Comparison of ENCODE assay signal across 9 cellular contexts in genomic region chr12:40226652-40227051, GRCh38. TPM values are rescaled to one million over a fixed set of nuclear protein-coding genes. Genes with fewer than 3 reads are reported as not detected.
DNase-seq lines count a peak whose midpoint lies in the region; ATAC-seq and TF ChIP-seq lines count a peak whose summit lies in the region.
"Had no signal": no experiment of that assay in that cellular context is flagged by ENCODE, and none has a peak within 500 bp of the region (broad histone marks: within the 10 kb centered on the region; RNA-seq: fewer than 3 reads in every experiment).

No MANE protein-coding gene starts in this region.

- peaks cover 0 to 2% (median 0%) of the 10 kb centered on the region in 5 donors for H3K36me3 ChIP-seq in subcutaneous abdominal adipose tissue (ENCODE audit: control insufficient read depth in 5 of 5, insufficient read depth in 5 of 5, low read length in 5 of 5)

- H3K27me3 Mint-ChIP-seq in activated CD8-positive, alpha-beta T cell treated with anti-CD3 and anti-CD28 coated beads, Interleukin-2, amount 10 ng/mL, durations not matched to agents 7 days and 5 days (ENCODE audit: low read depth), result peaks cover 38% of the 10 kb centered on the region
- H3K27me3 Mint-ChIP-seq in endothelial cell (ENCODE audit: unreplicated experiment), result peaks cover 5% of the 10 kb centered on the region

- no peaks in the 10 kb centered on the region for H3K27me3 ChIP-seq in subcutaneous abdominal adipose tissue (ENCODE audit: control insufficient read depth in 5 of 5, insufficient read depth in 4 of 5, low read length in 5 of 5)

- CTCF ChIA-PET in activated CD8-positive, alpha-beta T cell treated with anti-CD3 and anti-CD28 coated beads, Interleukin-2, amount 10 ng/mL, durations not matched to agents 7 days and 5 days (lab: Charles Lee), result no interaction called here

- peaks cover 0 to 38% (median 25%) of the 10 kb centered on the region in 5 donors for H3K4me1 ChIP-seq in subcutaneous abdominal adipose tissue (ENCODE audit: control insufficient read depth in 5 of 5, insufficient read depth in 5 of 5, low read length in 5 of 5)

- TF ChIP-seq CTCF in GM20000 (IDR thresholded peaks at IDR 0.05; ENCODE audit: extremely low read depth, missing control alignments) (no peak), endothelial cell (IDR thresholded peaks at IDR 0.05; ENCODE audit: unreplicated experiment) (no peak)

- H3K27ac ChIP-seq in subcutaneous abdominal adipose tissue (ENCODE audit: low read depth, low read length), result no peak overlapping the region

- peak overlapping the region in 2 of 5 donors; percentile 25 to 28 for H3K9ac ChIP-seq in subcutaneous abdominal adipose tissue (ENCODE audit: low read length in 5 of 5)

- H3K36me3 Mint-ChIP-seq in activated CD8-positive, alpha-beta T cell treated with anti-CD3 and anti-CD28 coated beads, Interleukin-2, amount 10 ng/mL, durations not matched to agents 7 days and 5 days (ENCODE audit: low read depth), result no peaks in the 10 kb centered on the region
- H3K36me3 Mint-ChIP-seq in endothelial cell (ENCODE audit: low read depth, unreplicated experiment), result no peaks in the 10 kb centered on the region

- no peaks in the 10 kb centered on the region for H3K9me3 Mint-ChIP-seq in activated CD8-positive, alpha-beta T cell treated with anti-CD3 and anti-CD28 coated beads, Interleukin-2, amount 10 ng/mL, durations not matched to agents 7 days and 5 days (ENCODE audit: insufficient read depth)
- no peaks in the 10 kb centered on the region for H3K9me3 Mint-ChIP-seq in endothelial cell (ENCODE audit: unreplicated experiment)

- H3K27ac Mint-ChIP-seq in activated CD8-positive, alpha-beta T cell treated with anti-CD3 and anti-CD28 coated beads, Interleukin-2, amount 10 ng/mL, durations not matched to agents 7 days and 5 days, result no peak overlapping the region
- no peak overlapping the region for H3K27ac Mint-ChIP-seq in endothelial cell (ENCODE audit: unreplicated experiment)

- DNase-seq in GM20000 (ENCODE audit: low spot score) (peak; percentile 6), OCI-M1 (lab: John Stamatoyannopoulos, UW) (peak; percentile 88), foreskin melanocyte (peak; percentile 49), DMS79 (lab: John Stamatoyannopoulos, UW) (no peak), endothelial cell (ENCODE audit: low spot score) (no peak)
- DNase-seq in activated CD8-positive, alpha-beta T cell treated with anti-CD3 and anti-CD28 coated beads, Interleukin-2, amount 10 ng/mL, durations not matched to agents 7 days and 5 days, result no peak

- H3K4me3 Mint-ChIP-seq in activated CD8-positive, alpha-beta T cell treated with anti-CD3 and anti-CD28 coated beads, Interleukin-2, amount 10 ng/mL, durations not matched to agents 7 days and 5 days, result no peak overlapping the region
- H3K4me3 Mint-ChIP-seq in endothelial cell (ENCODE audit: unreplicated experiment), result no peak overlapping the region

- ATAC-seq in HG02973 (IDR thresholded peaks at IDR 0.05; ENCODE audit: unreplicated experiment), result no peak
- no peak for ATAC-seq in activated CD8-positive, alpha-beta T cell treated with anti-CD3 and anti-CD28 coated beads, Interleukin-2, amount 10 ng/mL, durations not matched to agents 7 days and 5 days
- ATAC-seq: Panc1 had no signal

- no peaks in the 10 kb centered on the region for H3K9me3 ChIP-seq in subcutaneous abdominal adipose tissue (ENCODE audit: control insufficient read depth in 5 of 5, low read length in 5 of 5)

- peaks cover 16% of the 10 kb centered on the region for H3K4me1 Mint-ChIP-seq in activated CD8-positive, alpha-beta T cell treated with anti-CD3 and anti-CD28 coated beads, Interleukin-2, amount 10 ng/mL, durations not matched to agents 7 days and 5 days (ENCODE audit: low read depth)
- peaks cover 12% of the 10 kb centered on the region for H3K4me1 Mint-ChIP-seq in endothelial cell (ENCODE audit: unreplicated experiment)

- POLR2A ChIA-PET in activated CD8-positive, alpha-beta T cell treated with anti-CD3 and anti-CD28 coated beads, Interleukin-2, amount 10 ng/mL, durations not matched to agents 7 days and 5 days (lab: Charles Lee), result no interaction called here

- H3K4me3 ChIP-seq in subcutaneous abdominal adipose tissue (ENCODE audit: low read depth in 1 of 5, low read length in 5 of 5), result peak overlapping the region in 4 of 5 donors; percentile 25 to 93 (median 58)

RNA-seq across cellular contexts. Expression of gene LRRK2, which starts 1.9 kb away (rescaled TPM):
- under 1 TPM in 1 of 2 experiments, not detected in 1; 0.10 TPM for total RNA-seq in activated CD8-positive, alpha-beta T cell treated with anti-CD3 and anti-CD28 coated beads, Interleukin-2, amount 10 ng/mL, durations not matched to agents 7 days and 5 days
- 0.26 TPM for total RNA-seq in endothelial cell (ENCODE audit: unreplicated experiment)

Comparison
In these comparisons a context has a peak if more than half of its experiments do, and no peak if none do; other contexts are left out.
1. DNase-seq: peak in GM20000 (single experiment), OCI-M1 (single experiment) and foreskin melanocyte (single experiment); none in DMS79 (single experiment), activated CD8-positive, alpha-beta T cell treated with anti-CD3 and anti-CD28 coated beads, Interleukin-2, amount 10 ng/mL, durations not matched to agents 7 days and 5 days (single experiment) and endothelial cell (single experiment).